ENCODE assay signal across 26 cellular contexts in genomic region chr2:99899058-99899855, GRCh38.
"Had no signal": no experiment of that assay in that cellular context is flagged by ENCODE, and none has a peak within 500 bp of the region (broad histone marks: within the 10 kb centered on the region; RNA-seq: fewer than 3 reads in every experiment).

No MANE protein-coding gene starts in this region.

- DNase-seq: activated CD4-positive, alpha-beta T cell treated with anti-CD3 and anti-CD28 coated beads, Interleukin-2, amount 10 ng/mL, durations not matched to agents 7 days and 5 days; activated CD4-positive, CD25-positive, alpha-beta regulatory T cell treated with anti-CD3 and anti-CD28 coated beads, Interleukin-2, amount 50 U/mL, for 72 hours; activated CD8-positive, alpha-beta memory T cell treated with anti-CD3 and anti-CD28 coated beads, Interleukin-2, amount 10 ng/mL, durations not matched to agents 7 days and 5 days; activated CD8-positive, alpha-beta T cell treated with anti-CD3 and anti-CD28 coated beads for 36 hours; activated gamma-delta T cell; activated T-cell treated with anti-CD3 and anti-CD28 coated beads for 4 hours; adrenal gland; cerebellar nuclear complex; cortex of kidney; effector CD4-positive, alpha-beta T cell; foreskin melanocyte; hypothalamus; left ventricle myocardium superior; occipital lobe; retina; spleen; stimulated activated CD4-positive, alpha-beta T cell treated with anti-CD3 and anti-CD28 coated beads, Interleukin-4, amount 100 ng/mL, for 1 hour; substantia nigra; thyroid gland had no signal

- H3K27ac Mint-ChIP-seq: activated CD4-positive, alpha-beta T cell treated with anti-CD3 and anti-CD28 coated beads, Interleukin-2, amount 10 ng/mL, durations not matched to agents 7 days and 5 days; activated CD8-positive, alpha-beta memory T cell treated with anti-CD3 and anti-CD28 coated beads, Interleukin-2, amount 10 ng/mL, durations not matched to agents 7 days and 5 days; activated CD8-positive, alpha-beta T cell treated with anti-CD3 and anti-CD28 coated beads for 36 hours; activated naive CD8-positive, alpha-beta T cell; memory B cell; progenitor cell of endocrine pancreas; stimulated activated naive CD8-positive, alpha-beta T cell treated with anti-CD3 and anti-CD28 coated beads, Interleukin-15, Interleukin-2, amounts not matched to agents 100 ng/mL and 50 ng/mL, for 24 hours had no signal

- H3K36me3 Mint-ChIP-seq: activated CD8-positive, alpha-beta memory T cell treated with anti-CD3 and anti-CD28 coated beads, Interleukin-2, amount 10 ng/mL, durations not matched to agents 7 days and 5 days; activated naive CD8-positive, alpha-beta T cell had no signal

- H3K4me1 Mint-ChIP-seq: activated CD8-positive, alpha-beta memory T cell treated with anti-CD3 and anti-CD28 coated beads, Interleukin-2, amount 10 ng/mL, durations not matched to agents 7 days and 5 days had no signal

- ATAC-seq: activated CD8-positive, alpha-beta memory T cell treated with anti-CD3 and anti-CD28 coated beads, Interleukin-2, amount 10 ng/mL, durations not matched to agents 7 days and 5 days; activated CD8-positive, alpha-beta T cell treated with anti-CD3 and anti-CD28 coated beads for 36 hours; esophagus mucosa; left ventricle myocardium superior; SK-N-SH treated with all-trans-retinoic acid at 6 μM for 48 hours had no signal

- H3K27ac ChIP-seq: adrenal gland, spleen, thyroid gland, VCaP had no signal

- H3K4me3 ChIP-seq: adrenal gland, spleen, thyroid gland had no signal

- H3K9me3 Mint-ChIP-seq: activated CD4-positive, alpha-beta T cell treated with anti-CD3 and anti-CD28 coated beads, Interleukin-2, amount 10 ng/mL, durations not matched to agents 7 days and 5 days; activated CD8-positive, alpha-beta T cell treated with anti-CD3 and anti-CD28 coated beads for 36 hours; memory B cell; stimulated activated naive CD8-positive, alpha-beta T cell treated with anti-CD3 and anti-CD28 coated beads, Interleukin-15, Interleukin-2, amounts not matched to agents 100 ng/mL and 50 ng/mL, for 24 hours had no signal

- H3K4me1 ChIP-seq: adrenal gland, thyroid gland had no signal

- H3K27me3 ChIP-seq: adrenal gland, spleen, thyroid gland had no signal

- H3K27me3 Mint-ChIP-seq: activated CD4-positive, alpha-beta T cell treated with anti-CD3 and anti-CD28 coated beads, Interleukin-2, amount 10 ng/mL, durations not matched to agents 7 days and 5 days; activated CD8-positive, alpha-beta T cell treated with anti-CD3 and anti-CD28 coated beads for 36 hours; activated naive CD8-positive, alpha-beta T cell; memory B cell; stimulated activated naive CD8-positive, alpha-beta T cell treated with anti-CD3 and anti-CD28 coated beads, Interleukin-15, Interleukin-2, amounts not matched to agents 100 ng/mL and 50 ng/mL, for 24 hours had no signal

- H3K36me3 ChIP-seq: adrenal gland, thyroid gland had no signal

- H3K9me3 ChIP-seq: adrenal gland, spleen, thyroid gland had no signal

- H3K4me3 Mint-ChIP-seq: activated CD4-positive, alpha-beta T cell treated with anti-CD3 and anti-CD28 coated beads, Interleukin-2, amount 10 ng/mL, durations not matched to agents 7 days and 5 days; activated CD8-positive, alpha-beta memory T cell treated with anti-CD3 and anti-CD28 coated beads, Interleukin-2, amount 10 ng/mL, durations not matched to agents 7 days and 5 days; activated CD8-positive, alpha-beta T cell treated with anti-CD3 and anti-CD28 coated beads for 36 hours; activated naive CD8-positive, alpha-beta T cell; memory B cell; stimulated activated naive CD8-positive, alpha-beta T cell treated with anti-CD3 and anti-CD28 coated beads, Interleukin-15, Interleukin-2, amounts not matched to agents 100 ng/mL and 50 ng/mL, for 24 hours had no signal
